10 cellular contexts compared by ENCODE assay signal in the genomic region with DNA sequence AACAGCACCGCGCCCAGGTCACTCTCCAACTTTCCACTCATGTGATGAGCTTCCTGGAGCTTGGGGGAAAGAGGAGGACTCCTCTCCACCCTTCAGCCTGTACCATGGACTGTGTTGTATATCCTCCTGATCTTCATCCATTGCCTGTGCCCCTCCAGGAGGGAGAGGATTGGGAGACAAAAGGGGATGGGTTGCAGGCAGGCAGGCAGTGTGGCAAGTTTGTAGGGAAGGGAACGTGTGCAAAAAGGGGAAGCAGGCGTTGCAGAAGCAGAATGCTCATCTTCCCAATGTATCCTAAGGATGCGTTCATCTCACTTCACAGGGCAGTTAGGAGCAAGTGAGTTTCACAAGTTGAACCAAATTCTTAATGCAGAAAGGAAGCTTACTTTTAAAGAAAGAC. TPM values are rescaled to one million over a fixed set of nuclear protein-coding genes. Genes with fewer than 3 reads are reported as not detected.
DNase-seq lines count a peak whose midpoint lies in the region; ATAC-seq lines count a peak whose summit lies in the region.
"Had no signal": no experiment of that assay in that cellular context is flagged by ENCODE, and none has a peak within 500 bp of the region (broad histone marks: within the 10 kb centered on the region; RNA-seq: fewer than 3 reads in every experiment).

No MANE protein-coding gene starts in this region.

- no peak for ATAC-seq in activated naive CD8-positive, alpha-beta T cell treated with anti-CD3 and anti-CD28 coated beads, Interleukin-2, amount 50 U/mL, for 24 hours
- ATAC-seq in stimulated activated naive B cell treated with anti-CD40 and anti-IgM and Interleukin-4, amounts not matched to agents 10 μg/mL and 1 μg/mL and 100 μg/mL, for 72 hours (replicated peaks), result no peak
- ATAC-seq in HG03159 (IDR thresholded peaks at IDR 0.05; ENCODE audit: unreplicated experiment) (no peak), HG02870 (IDR thresholded peaks at IDR 0.05; ENCODE audit: unreplicated experiment) (no peak)

- H3K4me1 Mint-ChIP-seq in CD8-positive, alpha-beta memory T cell, result peaks cover 9 to 19% (median 18%) of the 10 kb centered on the region in 3 donors
- H3K4me1 Mint-ChIP-seq in activated naive CD8-positive, alpha-beta T cell treated with anti-CD3 and anti-CD28 coated beads, Interleukin-2, amount 50 U/mL, for 24 hours, result peaks cover 11% of the 10 kb centered on the region
- peaks cover 9% of the 10 kb centered on the region in 2 donors for H3K4me1 Mint-ChIP-seq in stimulated activated naive B cell treated with anti-CD40 and anti-IgM and Interleukin-4, amounts not matched to agents 10 μg/mL and 1 μg/mL and 100 μg/mL, for 72 hours

- POLR2A ChIA-PET in CD8-positive, alpha-beta memory T cell (lab: Charles Lee), result interaction anchor here (0.6 kb wide), 1 partner anchor 1480 kb away, joined by 3 read pairs; no protein-coding TSS in a partner anchor

- H3K9me3 Mint-ChIP-seq in CD8-positive, alpha-beta memory T cell, result peaks cover 0 to 6% (median 0%) of the 10 kb centered on the region in 5 donors
- H3K9me3 Mint-ChIP-seq in activated naive CD8-positive, alpha-beta T cell treated with anti-CD3 and anti-CD28 coated beads, Interleukin-2, amount 50 U/mL, for 24 hours, result peaks cover 7% of the 10 kb centered on the region
- peaks cover 4 to 6% of the 10 kb centered on the region in 2 donors for H3K9me3 Mint-ChIP-seq in stimulated activated naive B cell treated with anti-CD40 and anti-IgM and Interleukin-4, amounts not matched to agents 10 μg/mL and 1 μg/mL and 100 μg/mL, for 72 hours

- H3K36me3 Mint-ChIP-seq in CD8-positive, alpha-beta memory T cell, result peaks cover 0 to 6% (median 4%) of the 10 kb centered on the region in 3 donors
- H3K36me3 Mint-ChIP-seq in activated naive CD8-positive, alpha-beta T cell treated with anti-CD3 and anti-CD28 coated beads, Interleukin-2, amount 50 U/mL, for 24 hours (ENCODE audit: low read depth), result no peaks in the 10 kb centered on the region
- peaks cover 0 to 1% of the 10 kb centered on the region in 2 donors for H3K36me3 Mint-ChIP-seq in stimulated activated naive B cell treated with anti-CD40 and anti-IgM and Interleukin-4, amounts not matched to agents 10 μg/mL and 1 μg/mL and 100 μg/mL, for 72 hours

- H2BK5ac ChIP-seq in mesenchymal stem cell (ENCODE audit: low read depth, low read length, poor library complexity, severe bottlenecking), result no peak overlapping the region

- no peak overlapping the region for H3K23ac ChIP-seq in mesenchymal stem cell (ENCODE audit: low read length in 2 of 2)

- H2BK120ac ChIP-seq in mesenchymal stem cell (ENCODE audit: low read depth, low read length), result no peak overlapping the region

- no peak overlapping the region for H2BK15ac ChIP-seq in mesenchymal stem cell (ENCODE audit: low read depth, poor library complexity, severe bottlenecking)

- H3K9ac ChIP-seq in mesenchymal stem cell (ENCODE audit: low read length), result peak overlapping the region; percentile 88

- no peak overlapping the region for H4K8ac ChIP-seq in mesenchymal stem cell (ENCODE audit: low read length)

- H3K27me3 ChIP-seq in CD8-positive, alpha-beta memory T cell (ENCODE audit: insufficient read depth, low read length, poor library complexity, severe bottlenecking), result no peaks in the 10 kb centered on the region
- no peaks in the 10 kb centered on the region for H3K27me3 ChIP-seq in mesenchymal stem cell (ENCODE audit: control insufficient read depth in 1 of 2, insufficient read depth in 1 of 2, low read length in 2 of 2)

- no peak overlapping the region for H3K27ac ChIP-seq in CD8-positive, alpha-beta memory T cell (ENCODE audit: low read depth, low read length)
- H3K27ac ChIP-seq in mesenchymal stem cell (ENCODE audit: low read length, poor library complexity, severe bottlenecking), result no peak overlapping the region

- no peak overlapping the region for H3K18ac ChIP-seq in mesenchymal stem cell (ENCODE audit: low read depth in 1 of 2, low read length in 2 of 2)

- no peaks in the 10 kb centered on the region for H3K4me1 ChIP-seq in CD8-positive, alpha-beta memory T cell (ENCODE audit: insufficient read depth, low read length)
- no peaks in the 10 kb centered on the region for H3K4me1 ChIP-seq in mesenchymal stem cell (ENCODE audit: control insufficient read depth, insufficient read depth, low read depth, low read length)

- 82% methylated on average over 1 of the region's 5 CpGs for WGBS in mesenchymal stem cell

- no peak overlapping the region for H3K4me3 ChIP-seq in CD8-positive, alpha-beta memory T cell (ENCODE audit: low read length)
- peak overlapping the region in 1 of 2 experiments; percentile 82 for H3K4me3 ChIP-seq in mesenchymal stem cell (ENCODE audit: insufficient read depth in 1 of 2, low read depth in 1 of 2, low read length in 2 of 2)

- H3K4ac ChIP-seq in mesenchymal stem cell (ENCODE audit: low read depth in 1 of 2, low read length in 2 of 2), result no peak overlapping the region

- CTCF ChIA-PET in CD8-positive, alpha-beta memory T cell (lab: Charles Lee), result interaction anchor here (0.7 to 3.3 kb wide), 12 partner anchors 8 to 192 kb away, joined by 3 to 19 read pairs (median 4); partner anchors contain the start of gene TNFSF10

- peaks cover 2 to 5% of the 10 kb centered on the region in 2 donors for H3K27me3 Mint-ChIP-seq in CD8-positive, alpha-beta memory T cell
- peaks cover 5% of the 10 kb centered on the region for H3K27me3 Mint-ChIP-seq in activated naive CD8-positive, alpha-beta T cell treated with anti-CD3 and anti-CD28 coated beads, Interleukin-2, amount 50 U/mL, for 24 hours
- peaks cover 4 to 11% of the 10 kb centered on the region in 2 donors for H3K27me3 Mint-ChIP-seq in stimulated activated naive B cell treated with anti-CD40 and anti-IgM and Interleukin-4, amounts not matched to agents 10 μg/mL and 1 μg/mL and 100 μg/mL, for 72 hours

- H3K4me2 ChIP-seq in mesenchymal stem cell (ENCODE audit: low read length, poor library complexity, severe bottlenecking), result no peak overlapping the region

- H2AFZ ChIP-seq in mesenchymal stem cell (ENCODE audit: low read depth, low read length), result no peak overlapping the region

- H3K9me3 ChIP-seq in CD8-positive, alpha-beta memory T cell (ENCODE audit: low read length), result no peaks in the 10 kb centered on the region
- no peaks in the 10 kb centered on the region for H3K9me3 ChIP-seq in mesenchymal stem cell (ENCODE audit: control insufficient read depth, low read length)

- no peak overlapping the region for H3K14ac ChIP-seq in mesenchymal stem cell (ENCODE audit: low read length in 2 of 2)

- no peak overlapping the region for H2AK5ac ChIP-seq in mesenchymal stem cell (ENCODE audit: low read length, severe bottlenecking)

- H4K91ac ChIP-seq in mesenchymal stem cell (ENCODE audit: low read length), result no peak overlapping the region

- no peak overlapping the region for H2BK12ac ChIP-seq in mesenchymal stem cell (ENCODE audit: low read length in 2 of 2)

- H3K27ac Mint-ChIP-seq in CD8-positive, alpha-beta memory T cell, result peak overlapping the region in 1 of 8 donors; percentile 53
- H3K27ac Mint-ChIP-seq in activated naive CD8-positive, alpha-beta T cell treated with anti-CD3 and anti-CD28 coated beads, Interleukin-2, amount 50 U/mL, for 24 hours, result no peak overlapping the region
- no peak overlapping the region for H3K27ac Mint-ChIP-seq in stimulated activated naive B cell treated with anti-CD40 and anti-IgM and Interleukin-4, amounts not matched to agents 10 μg/mL and 1 μg/mL and 100 μg/mL, for 72 hours

- peak overlapping the region; percentile 37 to 94 (median 90) for H3K4me3 Mint-ChIP-seq in CD8-positive, alpha-beta memory T cell
- peak overlapping the region; percentile 24 for H3K4me3 Mint-ChIP-seq in activated naive CD8-positive, alpha-beta T cell treated with anti-CD3 and anti-CD28 coated beads, Interleukin-2, amount 50 U/mL, for 24 hours
- peak overlapping the region in 1 of 2 donors; percentile 65 for H3K4me3 Mint-ChIP-seq in stimulated activated naive B cell treated with anti-CD40 and anti-IgM and Interleukin-4, amounts not matched to agents 10 μg/mL and 1 μg/mL and 100 μg/mL, for 72 hours

- H3K79me1 ChIP-seq in mesenchymal stem cell (replicated peaks; ENCODE audit: low read length, poor library complexity, severe bottlenecking), result no peaks in the 10 kb centered on the region

- no peak for DNase-seq in CD8-positive, alpha-beta memory T cell
- DNase-seq in Kasumi-1 (lab: John Stamatoyannopoulos, UW) (peak; percentile 75), mesenchymal stem cell (peak; percentile 6), T1000 (lab: John Stamatoyannopoulos, UW) (no peak)
- no peak for DNase-seq in activated naive CD8-positive, alpha-beta T cell treated with anti-CD3 and anti-CD28 coated beads, Interleukin-2, amount 50 U/mL, for 24 hours
- DNase-seq in stimulated activated naive B cell treated with anti-CD40 and anti-IgM and Interleukin-4, amounts not matched to agents 10 μg/mL and 1 μg/mL and 100 μg/mL, for 72 hours, result no peak
- DNase-seq: HCEC 1CT; stimulated activated naive CD8-positive, alpha-beta T cell treated with anti-CD3 and anti-CD28 coated beads, Interleukin-15, Interleukin-2, amounts not matched to agents 100 U/mL and 50 U/mL, for 24 hours had no signal

- H3K36me3 ChIP-seq in CD8-positive, alpha-beta memory T cell (ENCODE audit: insufficient read depth, low read length), result no peaks in the 10 kb centered on the region
- H3K36me3 ChIP-seq in mesenchymal stem cell (ENCODE audit: control insufficient read depth in 1 of 2, insufficient read depth in 2 of 2, low read depth in 1 of 2, low read length in 2 of 2), result no peaks in the 10 kb centered on the region

RNA-seq across cellular contexts. Expression of gene GHSR, which starts 28.1 kb away (rescaled TPM):
- total RNA-seq in CD8-positive, alpha-beta memory T cell, result not detected
- polyA plus RNA-seq in CD8-positive, alpha-beta memory T cell, result not detected
- not detected for polyA plus RNA-seq in mesenchymal stem cell (2013, experiment 1 of 2)
- not detected for polyA plus RNA-seq in mesenchymal stem cell (2013, experiment 2 of 2)

RNA-seq across cellular contexts. Expression of gene TNFSF10, which starts 46.9 kb away (rescaled TPM):
- 10 to 100 TPM; 38.2 to 41.9 TPM for total RNA-seq in CD8-positive, alpha-beta memory T cell
- polyA plus RNA-seq in CD8-positive, alpha-beta memory T cell, result 48.1 TPM
- 0.99 TPM for polyA plus RNA-seq in mesenchymal stem cell (2013, experiment 1 of 2)
- polyA plus RNA-seq in mesenchymal stem cell (2013, experiment 2 of 2), result 0.93 TPM

Comparison
In these comparisons a context has a peak if more than half of its experiments do, and no peak if none do; other contexts are left out.
1. DNase-seq: peak in Kasumi-1 (2 of 2) and mesenchymal stem cell (single experiment); none in CD8-positive, alpha-beta memory T cell (0 of 5), activated naive CD8-positive, alpha-beta T cell treated with anti-CD3 and anti-CD28 coated beads, Interleukin-2, amount 50 U/mL, for 24 hours (single experiment), stimulated activated naive B cell treated with anti-CD40 and anti-IgM and Interleukin-4, amounts not matched to agents 10 μg/mL and 1 μg/mL and 100 μg/mL, for 72 hours (single experiment) and T1000 (single experiment).